In genomic region chr1:220226752-220227151, GRCh38 we compare ENCODE assay signal across 20 cellular contexts. TPM values are rescaled to one million over a fixed set of nuclear protein-coding genes. Genes with fewer than 3 reads are reported as not detected.
DNase-seq lines count a peak whose midpoint lies in the region; ATAC-seq, FAIRE-seq and TF ChIP-seq lines count a peak whose summit lies in the region.
"Had no signal": no experiment of that assay in that cellular context is flagged by ENCODE, and none has a peak within 500 bp of the region (broad histone marks: within the 10 kb centered on the region; RNA-seq: fewer than 3 reads in every experiment).

No MANE protein-coding gene starts in this region.

- WGBS in HepG2 (ENCODE audit: low lambda C conversion rate): 91% methylated on average over 3 of the region's 3 CpGs
- WGBS in right lobe of liver (ENCODE audit: insufficient coverage, low coverage, low lambda C conversion rate, missing lambda C conversion rate): 83% methylated on average over 3 of the region's 3 CpGs

- H3K27ac ChIP-seq in HepG2 (ENCODE audit: extremely low read length, insufficient read depth, low read length) (no peak overlapping the region), right lobe of liver (no peak overlapping the region)
- H3K27ac ChIP-seq in CD8-positive, alpha-beta memory T cell (ENCODE audit: low read depth, low read length): no peak overlapping the region

- peaks cover 4 to 15% of the 10 kb centered on the region in 2 experiments; a peak in 4 of 5 replicates for H3K36me3 ChIP-seq in HepG2 (replicated peaks in 1 of 2; ENCODE audit: control insufficient read depth in 1 of 2, insufficient read depth in 2 of 2, low read length in 2 of 2)
- H3K36me3 ChIP-seq in right lobe of liver: peaks cover 0 to 3% (median 0%) of the 10 kb centered on the region in 4 donors
- H3K36me3 ChIP-seq in CD8-positive, alpha-beta memory T cell (ENCODE audit: insufficient read depth, low read length): no peaks in the 10 kb centered on the region

- TF ChIP-seq EP300 in HepG2 (IDR thresholded peaks at IDR 0.05; ENCODE audit: low read depth in 2 of 2, low read length in 2 of 2) (no peak), HepG2 (CRISPR knock-in tag; IDR thresholded peaks at IDR 0.05; ENCODE audit: borderline replicate concordance) (no peak)

- H3K4me3 ChIP-seq in HepG2 (replicated peaks in 1 of 3; ENCODE audit: insufficient read depth in 1 of 3, low read depth in 2 of 3, low read length in 3 of 3) (no peak overlapping the region), right lobe of liver (no peak overlapping the region), LNCaP clone FGC (ENCODE audit: low read depth, low read length) (no peak overlapping the region)
- no peak overlapping the region for H3K4me3 ChIP-seq in CD8-positive, alpha-beta memory T cell (ENCODE audit: low read length)
- H3K4me3 ChIP-seq: GM23338 had no signal

- no peak for FAIRE-seq in HepG2 (lab: Jason Lieb, UNC)
- FAIRE-seq: RCC 7860 had no signal

- H3K4me1 Mint-ChIP-seq in activated B cell treated with CpG ODN at 0.5 μM for 24 hours: peaks cover 63% of the 10 kb centered on the region
- H3K4me1 Mint-ChIP-seq in CD8-positive, alpha-beta memory T cell: peaks cover 52 to 87% (median 86%) of the 10 kb centered on the region in 3 donors

- POLR2A ChIA-PET in HepG2 (lab: Yijun Ruan, JAX): no interaction called here
- POLR2A ChIA-PET in activated B cell treated with CpG ODN at 0.5 μM for 24 hours (lab: Charles Lee): interaction anchor here (0.7 kb wide), 1 partner anchor 13 kb away, joined by 3 read pairs; no protein-coding TSS in a partner anchor
- POLR2A ChIA-PET in CD8-positive, alpha-beta memory T cell (lab: Charles Lee): no interaction called here

- H3K9ac ChIP-seq in HepG2 (ENCODE audit: insufficient read depth, low read depth, low read length): no peak overlapping the region

- TF ChIP-seq POLR2A in HepG2 (IDR thresholded peaks at IDR 0.05; ENCODE audit: insufficient read depth in 1 of 2, low read depth in 2 of 2, low read length in 2 of 2): no peak
- no peak for TF ChIP-seq POLR2A in right lobe of liver (IDR thresholded peaks at IDR 0.05)

- intact Hi-C loops in HepG2 (cut with micrococcal nuclease; ENCODE audit: unreplicated experiment): loop anchor here (10.0 kb wide), 1 partner anchor 548 kb away; no protein-coding TSS in a partner anchor
- intact Hi-C loops in right lobe of liver (cut with DNase I): loop anchor here in 1 of 2 donors (10.0 kb wide), 1 partner anchor 58 kb away; no protein-coding TSS in a partner anchor
- intact Hi-C loops in activated B cell treated with CpG ODN at 0.5 μM for 24 hours (cut with micrococcal nuclease): no loop called here

- no peak overlapping the region for H3K4me3 Mint-ChIP-seq in activated B cell treated with CpG ODN at 0.5 μM for 24 hours
- no peak overlapping the region for H3K4me3 Mint-ChIP-seq in CD8-positive, alpha-beta memory T cell
- H3K4me3 Mint-ChIP-seq: CD14-positive monocyte; GM23338; T-helper 1 cell treated with Interleukin-12 subunit alpha and Interleukin-12 subunit beta and Interleukin-4 antibody, amounts not matched to agents 30 μg/mL and 1 μg/mL, for 36 hours had no signal

- H3K4me1 ChIP-seq in HepG2 (ENCODE audit: insufficient read depth, low read length) (peaks cover 22% of the 10 kb centered on the region), right lobe of liver (no peaks in the 10 kb centered on the region)
- no peaks in the 10 kb centered on the region for H3K4me1 ChIP-seq in CD8-positive, alpha-beta memory T cell (ENCODE audit: insufficient read depth, low read length)

- H3K4me2 ChIP-seq in HepG2 (ENCODE audit: low read depth, low read length): no peak overlapping the region
- H3K4me2 ChIP-seq: GM23338 had no signal

- TF ChIP-seq CTCF in HepG2 (CRISPR knock-in tag; IDR thresholded peaks at IDR 0.05) (no peak), right lobe of liver (IDR thresholded peaks at IDR 0.05) (no peak), LNCaP clone FGC (IDR thresholded peaks at IDR 0.05; ENCODE audit: control insufficient read depth, extremely low read depth, insufficient read depth) (no peak), activated B cell treated with CpG ODN at 0.5 μM for 24 hours (IDR thresholded peaks at IDR 0.05) (no peak)

- H3K9me3 ChIP-seq in HepG2 (ENCODE audit: low read length) (no peaks in the 10 kb centered on the region), right lobe of liver (no peaks in the 10 kb centered on the region)
- no peaks in the 10 kb centered on the region for H3K9me3 ChIP-seq in CD8-positive, alpha-beta memory T cell (ENCODE audit: low read length)

- no TSS peak for BruUV-seq in HepG2 (replicated peaks; lab: Mats Ljungman, UMichigan)

- no peak for TF ChIP-seq RAD21 in HepG2 (CRISPR knock-in tag; IDR thresholded peaks at IDR 0.05)

- H3K27ac Mint-ChIP-seq in activated B cell treated with CpG ODN at 0.5 μM for 24 hours: peak overlapping the region; percentile 51
- H3K27ac Mint-ChIP-seq in CD8-positive, alpha-beta memory T cell: peak overlapping the region in 4 of 8 donors; percentile 4 to 68 (median 50)
- H3K27ac Mint-ChIP-seq: T-helper 1 cell treated with Interleukin-12 subunit alpha and Interleukin-12 subunit beta and Interleukin-4 antibody, amounts not matched to agents 30 μg/mL and 1 μg/mL, for 36 hours had no signal

- no peak overlapping the region for H2AFZ ChIP-seq in HepG2 (ENCODE audit: low read length)
- H2AFZ ChIP-seq: GM23338 had no signal

- no peak for ATAC-seq in HepG2
- no peak for ATAC-seq in right lobe of liver
- ATAC-seq in activated B cell treated with CpG ODN at 0.5 μM for 24 hours (ENCODE audit: low read depth): no peak
- ATAC-seq in HG03039 (IDR thresholded peaks at IDR 0.05; ENCODE audit: unreplicated experiment): no peak
- ATAC-seq in GM18519 (IDR thresholded peaks at IDR 0.05; ENCODE audit: low FRiP score, unreplicated experiment): no peak
- ATAC-seq: SK-N-SH treated with all-trans-retinoic acid at 6 μM for 48 hours had no signal

- H3K27me3 ChIP-seq in HepG2 (ENCODE audit: control insufficient read depth in 1 of 2, insufficient read depth in 2 of 2, low read length in 2 of 2) (no peaks in the 10 kb centered on the region), right lobe of liver (no peaks in the 10 kb centered on the region)
- H3K27me3 ChIP-seq in CD8-positive, alpha-beta memory T cell (ENCODE audit: insufficient read depth, low read length, poor library complexity, severe bottlenecking): no peaks in the 10 kb centered on the region

- CTCF ChIA-PET in HepG2 (lab: Yijun Ruan, JAX; ENCODE audit: low intra/inter-chr PET ratio, low total read pairs) (no interaction called here), activated B cell treated with CpG ODN at 0.5 μM for 24 hours (lab: Charles Lee) (interaction anchor here (2.0 kb wide), 1 partner anchor 10 kb away, joined by 5 read pairs; no protein-coding TSS in a partner anchor)
- CTCF ChIA-PET in CD8-positive, alpha-beta memory T cell (lab: Charles Lee): interaction anchor here (1.7 kb wide), 1 partner anchor 10 kb away, joined by 6 read pairs; no protein-coding TSS in a partner anchor

- 0 out of 2 replicates have a peak, but pooled peaks cover 3% of the 10 kb centered on the region for H4K20me1 ChIP-seq in HepG2 (ENCODE audit: insufficient read depth, low read length)

- DNase-seq in HepG2 (ENCODE audit: low spot score) (no peak), right lobe of liver (no peak), LNCaP clone FGC (ENCODE audit: low read depth) (peak; percentile 87), activated B cell treated with CpG ODN at 0.5 μM for 24 hours (no peak)
- DNase-seq in CD8-positive, alpha-beta memory T cell: no peak
- DNase-seq: DMS79, Karpas-422, NCI-H1417 treated with DMSO at 0.1 percent for 48 hours, NCI-H2029, NCI-H2171 treated with DMSO at 0.1 percent for 48 hours, NCI-H446 treated with DMSO at 0.1 percent for 48 hours, NCI-H774, Right ventricle myocardium superior had no signal

- H3K79me2 ChIP-seq in HepG2 (ENCODE audit: insufficient read depth, low read length): peaks cover 12% of the 10 kb centered on the region

- in situ Hi-C loops in HepG2 (cut with HindIII; ENCODE audit: extremely low pct_ligation_motif_present, low pct_unique_long_range_greater_than_20kb): no loop called here

- no peaks in the 10 kb centered on the region for H3K9me3 Mint-ChIP-seq in activated B cell treated with CpG ODN at 0.5 μM for 24 hours
- H3K9me3 Mint-ChIP-seq in CD8-positive, alpha-beta memory T cell: no peaks in the 10 kb centered on the region
- H3K9me3 Mint-ChIP-seq: GM23338; T-helper 1 cell treated with Interleukin-12 subunit alpha and Interleukin-12 subunit beta and Interleukin-4 antibody, amounts not matched to agents 30 μg/mL and 1 μg/mL, for 36 hours had no signal

- H3K36me3 Mint-ChIP-seq in activated B cell treated with CpG ODN at 0.5 μM for 24 hours (ENCODE audit: low read depth): peaks cover 61% of the 10 kb centered on the region
- H3K36me3 Mint-ChIP-seq in CD8-positive, alpha-beta memory T cell: peaks cover 0 to 46% (median 17%) of the 10 kb centered on the region in 3 donors

- no peaks in the 10 kb centered on the region for H3K27me3 Mint-ChIP-seq in activated B cell treated with CpG ODN at 0.5 μM for 24 hours
- no peaks in the 10 kb centered on the region for H3K27me3 Mint-ChIP-seq in CD8-positive, alpha-beta memory T cell

RNA-seq across cellular contexts. Expression of gene RAB3GAP2, which starts 45.5 kb away (rescaled TPM):
- total RNA-seq in HepG2 (2016; rRNA removed; fragmentation: Illumina TruSeq; extraction: Trizol) (25.0 and 34.2 TPM in 2 replicates), right lobe of liver (10 to 100 TPM; 13.3 to 20.4 (median 18.4) TPM), activated B cell treated with CpG ODN at 0.5 μM for 24 hours (93.3 and 107 TPM in 2 replicates)
- total RNA-seq in HepG2 (2016; cell fraction: cytosol; rRNA removed; fragmentation: Illumina TruSeq; extraction: Trizol; ENCODE audit: low read depth): 3.0 and 4.3 TPM in 2 replicates
- total RNA-seq in HepG2 (2016; cell fraction: insoluble cytoplasmic fraction; rRNA removed; fragmentation: Illumina TruSeq; extraction: Trizol): 23.7 and 27.2 TPM in 2 replicates
- 7.6 and 8.8 TPM in 2 replicates for total RNA-seq in HepG2 (2016; cell fraction: membrane; rRNA removed; fragmentation: Illumina TruSeq; extraction: Trizol)
- 32.3 and 37.1 TPM in 2 replicates for total RNA-seq in HepG2 (2016; cell fraction: nucleus; rRNA removed; fragmentation: Illumina TruSeq; extraction: Trizol)
- polyA plus RNA-seq in HepG2 (2011; rRNA removed): 16.2 and 22.6 TPM in 2 replicates
- 7.8 and 9.2 TPM in 2 replicates for polyA plus RNA-seq in HepG2 (2011; cell fraction: cytosol; rRNA removed)
- polyA plus RNA-seq in HepG2 (2011; cell fraction: nucleus; rRNA removed): 18.5 and 18.9 TPM in 2 replicates
- 14.1 and 15.5 TPM in 2 replicates for polyA plus RNA-seq in HepG2 (2012)
- polyA plus RNA-seq in HepG2 (2016; cell fraction: cytosol; fragmentation: Illumina TruSeq; extraction: Trizol; ENCODE audit: low read depth): 0.96 and 1.1 TPM in 2 replicates
- 13.9 and 14.7 TPM in 2 replicates for polyA plus RNA-seq in HepG2 (2016; cell fraction: insoluble cytoplasmic fraction; fragmentation: Illumina TruSeq; extraction: Trizol; ENCODE audit: low read depth)
- 2.2 and 2.5 TPM in 2 replicates for polyA plus RNA-seq in HepG2 (2016; cell fraction: membrane; fragmentation: Illumina TruSeq; extraction: Trizol; ENCODE audit: low read depth)
- polyA plus RNA-seq in HepG2 (2016; cell fraction: nucleus; fragmentation: Illumina TruSeq; extraction: Trizol; ENCODE audit: insufficient read depth, low read depth): 29.6 and 30.6 TPM in 2 replicates
- polyA minus RNA-seq in HepG2 (2011; rRNA and poly(A)+ RNA removed; ENCODE audit: low replicate concordance): 66.6 and 87.3 TPM in 2 replicates
- 24.9 and 27.7 TPM in 2 replicates for polyA minus RNA-seq in HepG2 (2011; cell fraction: cytosol; rRNA and poly(A)+ RNA removed)
- polyA minus RNA-seq in HepG2 (2011; cell fraction: nucleus; rRNA and poly(A)+ RNA removed): 47.5 and 55.6 TPM in 2 replicates
- 10 to 100 TPM; 41.8 to 44.8 TPM for total RNA-seq in CD8-positive, alpha-beta memory T cell
- 26.3 TPM for polyA plus RNA-seq in CD8-positive, alpha-beta memory T cell
